In the genomic region with DNA sequence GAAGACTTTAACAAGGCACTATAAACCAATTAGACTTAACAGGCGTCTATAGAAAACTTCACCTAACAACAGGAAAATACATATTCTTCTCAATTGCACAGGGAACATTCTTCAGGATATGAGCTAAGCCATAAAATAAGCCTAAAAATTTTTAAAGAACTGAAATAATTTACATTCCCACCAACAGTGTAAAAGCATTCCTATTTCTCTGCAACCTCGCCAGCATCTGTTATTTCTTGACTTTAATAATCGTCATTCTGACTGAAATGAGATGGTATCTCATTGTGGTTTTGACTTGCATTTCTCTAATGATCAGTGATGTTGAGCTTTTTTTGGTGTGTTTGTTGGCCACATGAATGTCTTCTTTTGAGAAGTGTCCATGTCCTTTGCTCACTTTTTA, we compare ENCODE assay signal across 11 cellular contexts. TPM values are rescaled to one million over a fixed set of nuclear protein-coding genes. Genes with fewer than 3 reads are reported as not detected.
A peak's percentile ranks its signal among the peaks of the same experiment; 100 is the strongest.
DNase-seq lines count a peak whose midpoint lies in the region; ATAC-seq and TF ChIP-seq lines count a peak whose summit lies in the region.
"Not testable (repeated sequence)": the region's sequence is repeated elsewhere in the genome, so short reads cannot be mapped to it uniquely, and the experiment has no call there.
"Had no signal": no experiment of that assay in that cellular context is flagged by ENCODE, and none has a peak within 500 bp of the region (broad histone marks: within the 10 kb centered on the region; RNA-seq: fewer than 3 reads in every experiment).

No MANE protein-coding gene starts in this region.

- H3K4me3 Mint-ChIP-seq in activated naive CD8-positive, alpha-beta T cell treated with anti-CD3 and anti-CD28 coated beads for 36 hours: not testable (repeated sequence)

- CTCF ChIA-PET in A673 (lab: Charles Lee): not testable (repeated sequence)

- not testable (repeated sequence) for H2BK5ac ChIP-seq in trophoblast cell (ENCODE audit: low read depth, low read length, poor library complexity)

- not testable (repeated sequence) for H3K27me3 Mint-ChIP-seq in activated naive CD8-positive, alpha-beta T cell treated with anti-CD3 and anti-CD28 coated beads for 36 hours

- H2AK5ac ChIP-seq in trophoblast cell (ENCODE audit: low read length): not testable (repeated sequence)

- H3K4me1 Mint-ChIP-seq in activated naive CD8-positive, alpha-beta T cell treated with anti-CD3 and anti-CD28 coated beads for 36 hours: peaks cover 17% of the 10 kb centered on the region

- H3K18ac ChIP-seq in trophoblast cell (ENCODE audit: low read length): not testable (repeated sequence)

- not testable (repeated sequence) for H4K12ac ChIP-seq in trophoblast cell (ENCODE audit: low read depth, low read length)

- not testable (repeated sequence) for ATAC-seq in SK-N-SH treated with all-trans-retinoic acid at 6 μM for 48 hours

- not testable (repeated sequence) for H2BK12ac ChIP-seq in trophoblast cell (ENCODE audit: low read length)

- H3K27ac Mint-ChIP-seq in activated naive CD8-positive, alpha-beta T cell treated with anti-CD3 and anti-CD28 coated beads for 36 hours: peak overlapping the region; percentile 49

- not testable (repeated sequence) for H3K79me1 ChIP-seq in trophoblast cell (ENCODE audit: low read length)

- not testable (repeated sequence) for H3K27me3 ChIP-seq in A673 (replicated peaks; ENCODE audit: insufficient read depth, low read depth, low read length, poor library complexity); trophoblast cell (ENCODE audit: insufficient read depth, low read length)

- not testable (repeated sequence) for TF ChIP-seq CTCF in A673 (conservative IDR thresholded peaks at IDR 0.05; ENCODE audit: low read depth, low read length)

- not testable (repeated sequence) for H3K4me2 ChIP-seq in trophoblast cell (ENCODE audit: low read length)

- not testable (repeated sequence) for BruUV-seq in A673 (replicated peaks; lab: Mats Ljungman, UMichigan)

- POLR2A ChIA-PET in A673 (lab: Charles Lee; ENCODE audit: low non-redundant PET): not testable (repeated sequence)

- H3K14ac ChIP-seq in trophoblast cell (ENCODE audit: low read length): not testable (repeated sequence)

- not testable (repeated sequence) for H4K91ac ChIP-seq in trophoblast cell (ENCODE audit: low read depth, low read length)

- H3K79me2 ChIP-seq in trophoblast cell (ENCODE audit: control insufficient read depth, insufficient read depth, low read length, poor library complexity): not testable (repeated sequence)

- not testable (repeated sequence) for H3K9me3 Mint-ChIP-seq in activated naive CD8-positive, alpha-beta T cell treated with anti-CD3 and anti-CD28 coated beads for 36 hours

- H3K27ac ChIP-seq in A673 (ENCODE audit: low read depth, low read length, poor library complexity, severe bottlenecking); trophoblast cell (ENCODE audit: low read depth, low read length): not testable (repeated sequence)
- peak overlapping the region; percentile 74 for H3K27ac ChIP-seq in epithelial cell of prostate

- not testable (repeated sequence) for H4K8ac ChIP-seq in trophoblast cell (ENCODE audit: low read depth, low read length)

- not testable (repeated sequence) for H2AFZ ChIP-seq in trophoblast cell (ENCODE audit: insufficient read depth, low read length, poor library complexity)

- H3K36me3 Mint-ChIP-seq in activated naive CD8-positive, alpha-beta T cell treated with anti-CD3 and anti-CD28 coated beads for 36 hours: not testable (repeated sequence)

- not testable (repeated sequence) for H3K9me3 ChIP-seq in A673 (ENCODE audit: low read depth, low read length, poor library complexity, severe bottlenecking); trophoblast cell (ENCODE audit: insufficient read depth, low read depth, low read length)

- WGBS in trophoblast cell (ENCODE audit: extremely low coverage, insufficient coverage, insufficient read length): no CpG with 5 or more reads among the region's 3 CpGs

- not testable (repeated sequence) for H3K4me1 ChIP-seq in A673 (ENCODE audit: insufficient read depth, low read length, poor library complexity, severe bottlenecking); trophoblast cell (ENCODE audit: control insufficient read depth in 1 of 2, insufficient read depth in 2 of 2, low read length in 2 of 2)

- DNase-seq in A673 (ENCODE audit: low spot score) (peak; percentile 13), EL (peak; percentile 75), LHCN-M2 (ENCODE audit: low read depth) (peak; percentile 16), trophoblast cell (peak; percentile 1 to 87)
- not testable (repeated sequence) for DNase-seq in activated naive CD8-positive, alpha-beta T cell treated with anti-CD3 and anti-CD28 coated beads for 36 hours; epithelial cell of prostate (ENCODE audit: low read depth, low spot score)

- not testable (repeated sequence) for H3K4ac ChIP-seq in trophoblast cell (ENCODE audit: low read depth, low read length)

- H2BK120ac ChIP-seq in trophoblast cell (ENCODE audit: insufficient read depth, low read length, poor library complexity): not testable (repeated sequence)

- H3K9ac ChIP-seq in trophoblast cell (ENCODE audit: low read length): not testable (repeated sequence)

- not testable (repeated sequence) for H3K23ac ChIP-seq in trophoblast cell (ENCODE audit: low read length)

- H3K4me3 ChIP-seq in A673 (ENCODE audit: low read depth, low read length, poor library complexity, severe bottlenecking); trophoblast cell (ENCODE audit: low read depth, low read length): not testable (repeated sequence)

- intact Hi-C loops in A673 (cut with micrococcal nuclease; ENCODE audit: unreplicated experiment): not testable (repeated sequence)

- not testable (repeated sequence) for H3K36me3 ChIP-seq in A673 (ENCODE audit: insufficient read depth, low read length, poor library complexity, severe bottlenecking); trophoblast cell (ENCODE audit: control insufficient read depth in 1 of 2, insufficient read depth in 2 of 2, low read length in 2 of 2)

TF ChIP-seq in SK-N-SH treated with all-trans-retinoic acid at 6 μM for 48 hours, 23 proteins besides CTCF, POLR2A, EP300 and RAD21:
- peak; percentile 65; the same call in 1 of the 2 replicates for TF ChIP-seq ISL1 (CRISPR knock-in tag; IDR thresholded peaks at IDR 0.05)

RNA-seq across cellular contexts. Expression of a gene that starts 43.6 kb away (rescaled TPM):
- total RNA-seq in A673 (2021) (1.9 and 2.5 TPM in 2 replicates), LHCN-M2 (2014; rRNA removed) (0.06 and 0.23 TPM in 2 replicates)
- 0.09 TPM for polyA plus RNA-seq in LHCN-M2 (2012)
- 1 to 10 TPM; 1.6 to 1.7 TPM for total RNA-seq in activated naive CD8-positive, alpha-beta T cell treated with anti-CD3 and anti-CD28 coated beads for 36 hours
- 6.8 and 7.2 TPM in 2 replicates for polyA plus RNA-seq in trophoblast cell (2013)
- total RNA-seq: B cell, K562, RPMI7951 had no signal
- polyA plus RNA-seq: CD14-positive monocyte had no signal
